32 cellular contexts compared by ENCODE assay signal in genomic region chrX:41445171-41445570, GRCh38. TPM values are rescaled to one million over a fixed set of nuclear protein-coding genes. Genes with fewer than 3 reads are reported as not detected.
DNase-seq lines count a peak whose midpoint lies in the region; ATAC-seq and TF ChIP-seq lines count a peak whose summit lies in the region.
"Had no signal": no experiment of that assay in that cellular context is flagged by ENCODE, and none has a peak within 500 bp of the region (broad histone marks: within the 10 kb centered on the region; RNA-seq: fewer than 3 reads in every experiment).

No MANE protein-coding gene starts in this region.

- ATAC-seq in GM18870 (IDR thresholded peaks at IDR 0.05; ENCODE audit: unreplicated experiment), result peak; percentile 37
- peak; percentile 36 for ATAC-seq in HG02610 (IDR thresholded peaks at IDR 0.05; ENCODE audit: unreplicated experiment)
- ATAC-seq: activated CD4-positive, CD25-positive, alpha-beta regulatory T cell treated with anti-CD3 and anti-CD28 coated beads, Interleukin-2, amount 50 U/mL, for 24 hours; activated CD8-positive, alpha-beta T cell treated with anti-CD3 and anti-CD28 coated beads for 36 hours; effector memory CD8-positive, alpha-beta T cell; gastrocnemius medialis; mucosa of descending colon; PC-3 had no signal

- no peaks in the 10 kb centered on the region for H3K27me3 Mint-ChIP-seq in endodermal cell (ENCODE audit: insufficient read depth)
- H3K27me3 Mint-ChIP-seq: activated CD8-positive, alpha-beta T cell treated with anti-CD3 and anti-CD28 coated beads for 36 hours; effector memory CD8-positive, alpha-beta T cell had no signal

- H3K4me1 ChIP-seq in endodermal cell (ENCODE audit: control insufficient read depth, insufficient read depth, low read length), result no peaks in the 10 kb centered on the region
- H3K4me1 ChIP-seq: breast epithelium, colonic mucosa had no signal

- no peaks in the 10 kb centered on the region for H3K36me3 ChIP-seq in endodermal cell (ENCODE audit: control insufficient read depth, insufficient read depth, low read length)
- H3K36me3 ChIP-seq: adrenal gland, breast epithelium, colonic mucosa, esophagus squamous epithelium, gastrocnemius medialis, MG63 had no signal

- DNase-seq in endodermal cell, result peak; percentile 46
- no peak for DNase-seq in NCI-H2081 (lab: John Stamatoyannopoulos, UW)
- DNase-seq in AG20443 (ENCODE audit: low spot score), result no peak
- no peak for DNase-seq in NCI-H2029 (lab: John Stamatoyannopoulos, UW)
- DNase-seq in iPS-NIHi7 (ENCODE audit: extremely low spot score), result no peak
- DNase-seq: ACHN; activated CD8-positive, alpha-beta T cell treated with anti-CD3 and anti-CD28 coated beads for 36 hours; activated gamma-delta T cell treated with Interleukin-2 at 50 U/mL for 16 hours; activated T-cell treated with anti-CD3 and anti-CD28 coated beads for 4 hours; CD4-positive, CD25-positive, alpha-beta regulatory T cell; colonic mucosa; DMS 273 treated with DMSO at 0.1 percent for 48 hours; effector memory CD8-positive, alpha-beta T cell; esophagus squamous epithelium; gastrocnemius medialis; HFFc6; MG63; mucosa of descending colon; nephron progenitor cell; SIG-M5 had no signal

- WGBS in endodermal cell (ENCODE audit: insufficient coverage in 1 of 2, insufficient read length in 1 of 2), 2 experiments, result 77 to 100% methylated on average over 1 to 6 of the region's 7 CpGs

- H3K9me3 Mint-ChIP-seq in endodermal cell, result peaks cover 51% of the 10 kb centered on the region
- H3K9me3 Mint-ChIP-seq: activated CD8-positive, alpha-beta T cell treated with anti-CD3 and anti-CD28 coated beads for 36 hours; CD4-positive, CD25-positive, alpha-beta regulatory T cell; effector memory CD8-positive, alpha-beta T cell; HFFc6 had no signal

- H3K4me3 Mint-ChIP-seq in endodermal cell, result no peak overlapping the region
- H3K4me3 Mint-ChIP-seq: activated CD8-positive, alpha-beta T cell treated with anti-CD3 and anti-CD28 coated beads for 36 hours; CD4-positive, CD25-positive, alpha-beta regulatory T cell; effector memory CD8-positive, alpha-beta T cell; HFFc6; nephron progenitor cell had no signal

- peaks cover 8% of the 10 kb centered on the region for H3K4me1 Mint-ChIP-seq in endodermal cell

- H3K4me3 ChIP-seq in GM08714 (ENCODE audit: low read length) (peak overlapping the region; percentile 16; the same call in 1 of the 2 replicates), endodermal cell (ENCODE audit: low read length) (no peak overlapping the region)
- H3K4me3 ChIP-seq: adrenal gland, breast epithelium, colonic mucosa, esophagus squamous epithelium, gastrocnemius medialis, MG63, mucosa of descending colon had no signal

- no peaks in the 10 kb centered on the region for H3K9me3 ChIP-seq in endodermal cell (ENCODE audit: control insufficient read depth, low read length)
- H3K9me3 ChIP-seq: adrenal gland, breast epithelium, colonic mucosa, esophagus squamous epithelium, gastrocnemius medialis, MG63, mucosa of descending colon had no signal

- TF ChIP-seq CTCF in endodermal cell (conservative IDR thresholded peaks at IDR 0.05), result no peak

- no peaks in the 10 kb centered on the region for H3K27me3 ChIP-seq in endodermal cell (ENCODE audit: control insufficient read depth, insufficient read depth, low read length, poor library complexity, severe bottlenecking)
- H3K27me3 ChIP-seq: colonic mucosa, esophagus squamous epithelium, gastrocnemius medialis, MG63 had no signal

- H3K36me3 Mint-ChIP-seq in endodermal cell (ENCODE audit: low read depth), result no peaks in the 10 kb centered on the region
- H3K36me3 Mint-ChIP-seq: CD4-positive, CD25-positive, alpha-beta regulatory T cell had no signal

- H3K9ac ChIP-seq in endodermal cell (ENCODE audit: extremely low read depth, low read length, poor library complexity, severe bottlenecking), result no peak overlapping the region
- H3K9ac ChIP-seq: parathyroid adenoma had no signal

- H3K27ac ChIP-seq in endodermal cell (ENCODE audit: low read depth, low read length), result no peak overlapping the region
- H3K27ac ChIP-seq: adrenal gland, breast epithelium, colonic mucosa, esophagus squamous epithelium, gastrocnemius medialis, parathyroid adenoma had no signal

- H3K27ac Mint-ChIP-seq in endodermal cell, result no peak overlapping the region
- H3K27ac Mint-ChIP-seq: activated CD8-positive, alpha-beta T cell treated with anti-CD3 and anti-CD28 coated beads for 36 hours; CD4-positive, CD25-positive, alpha-beta regulatory T cell; effector memory CD8-positive, alpha-beta T cell; HFFc6; nephron progenitor cell had no signal

RNA-seq across cellular contexts. Expression of gene NYX, which starts 2.0 kb away (rescaled TPM):
- not detected for total RNA-seq in endodermal cell
- not detected for polyA plus RNA-seq in endodermal cell (2013, experiment 1 of 2)
- polyA plus RNA-seq in endodermal cell (2013, experiment 2 of 2), result not detected
- total RNA-seq: activated CD8-positive, alpha-beta T cell treated with anti-CD3 and anti-CD28 coated beads for 36 hours; adrenal gland; breast epithelium; colonic mucosa; esophagus squamous epithelium; G401; HFFc6; lower leg skin; mucosa of descending colon; PC-3; ureter had no signal
- polyA plus RNA-seq: adrenal gland; CD4-positive, CD25-positive, alpha-beta regulatory T cell; keratinocyte had no signal
